ENCODE assay signal across 10 cellular contexts in the genomic region with DNA sequence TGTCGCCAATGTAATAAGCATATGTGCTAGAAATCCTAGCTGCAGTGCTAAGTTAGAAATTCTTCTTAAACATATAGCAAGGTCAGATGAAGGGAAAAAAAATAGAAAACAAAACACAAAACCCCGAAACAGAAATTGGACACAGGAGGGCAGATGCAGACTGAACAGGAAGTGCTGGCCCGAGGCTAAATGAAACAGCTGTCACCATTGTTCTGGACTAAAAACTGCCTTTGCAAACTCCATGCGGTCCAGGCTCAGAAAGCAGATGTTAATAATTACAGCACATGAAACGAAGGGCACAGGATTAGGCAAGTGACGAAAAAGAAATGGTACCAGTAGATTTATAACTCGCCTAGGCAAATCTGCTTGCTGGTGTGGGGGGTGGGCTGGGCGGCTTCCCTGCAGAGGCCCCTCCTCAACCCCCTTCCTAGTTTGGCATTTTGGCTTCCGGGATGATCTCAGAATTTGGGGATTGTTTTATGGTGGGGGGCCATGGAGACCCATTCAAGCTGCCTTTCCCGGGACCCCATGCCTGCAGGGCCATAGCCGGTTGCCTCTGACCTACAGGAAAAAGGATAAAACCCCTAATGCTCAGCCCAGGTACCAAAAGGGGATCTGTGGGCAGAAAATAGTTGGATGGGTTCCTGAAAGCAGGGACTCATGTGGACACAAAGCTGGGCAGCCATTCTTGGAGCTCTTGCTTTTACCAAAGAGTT. TPM values are rescaled to one million over a fixed set of nuclear protein-coding genes. Genes with fewer than 3 reads are reported as not detected.
A peak's percentile ranks its signal among the peaks of the same experiment; 100 is the strongest.
DNase-seq lines count a peak whose midpoint lies in the region; ATAC-seq and TF ChIP-seq lines count a peak whose summit lies in the region.
"Had no signal": no experiment of that assay in that cellular context is flagged by ENCODE, and none has a peak within 500 bp of the region (broad histone marks: within the 10 kb centered on the region; RNA-seq: fewer than 3 reads in every experiment).

No MANE protein-coding gene starts in this region.

- H3K36me3 ChIP-seq in WERI-Rb-1, result no peaks in the 10 kb centered on the region

- no peak overlapping the region; the same call in 1 of the 2 replicates for H3K4me3 ChIP-seq in AG10803 (ENCODE audit: low read length)
- H3K4me3 ChIP-seq in WERI-Rb-1 (ENCODE audit: low read depth, low read length), result no peak overlapping the region

- ATAC-seq in GM19397 (IDR thresholded peaks at IDR 0.05; ENCODE audit: unreplicated experiment) (peak; percentile 78), HG03432 (IDR thresholded peaks at IDR 0.05; ENCODE audit: unreplicated experiment) (peak; percentile 93)

- no peak overlapping the region for H3K27ac ChIP-seq in WERI-Rb-1

- no peaks in the 10 kb centered on the region for H3K36me3 Mint-ChIP-seq in brain
- H3K36me3 Mint-ChIP-seq: CD4-positive, CD25-positive, alpha-beta regulatory T cell had no signal

- no peak for TF ChIP-seq POLR2A in erythroblast (IDR thresholded peaks at IDR 0.05; ENCODE audit: low read length)

- DNase-seq in AG10803 (ENCODE audit: low read depth) (peak; percentile 86), erythroblast (lab: John Stamatoyannopoulos, UW) (no peak), DMS79 (lab: John Stamatoyannopoulos, UW) (no peak), WERI-Rb-1 (no peak), putamen (ENCODE audit: low spot score) (no peak)
- DNase-seq: CD4-positive, CD25-positive, alpha-beta regulatory T cell; kidney glomerular epithelial cell had no signal

- peak overlapping the region in 4 of 5 experiments; percentile 32 to 62 (median 51) for H3K4me3 Mint-ChIP-seq in brain
- H3K4me3 Mint-ChIP-seq: CD4-positive, CD25-positive, alpha-beta regulatory T cell had no signal

- H3K27me3 ChIP-seq in WERI-Rb-1 (ENCODE audit: insufficient read depth, low read depth, severe bottlenecking), result peaks cover 86% of the 10 kb centered on the region

- H3K4me1 Mint-ChIP-seq in brain, result peaks cover 21% of the 10 kb centered on the region
- H3K4me1 Mint-ChIP-seq: CD4-positive, CD25-positive, alpha-beta regulatory T cell had no signal

- peak overlapping the region in 4 of 5 experiments; percentile 17 to 75 (median 56) for H3K27ac Mint-ChIP-seq in brain

- H3K9me3 ChIP-seq in WERI-Rb-1 (ENCODE audit: severe bottlenecking), result no peaks in the 10 kb centered on the region

- TF ChIP-seq CTCF in AG10803 (conservative IDR thresholded peaks at IDR 0.05; ENCODE audit: low read length) (peak; percentile 27; the same call in 1 of the 2 replicates), brain (conservative IDR thresholded peaks at IDR 0.05) (no peak), WERI-Rb-1 (IDR thresholded peaks at IDR 0.05; ENCODE audit: low read depth, low read length) (no peak)

- H3K27me3 Mint-ChIP-seq in brain, result peaks cover 24% of the 10 kb centered on the region

- H3K9me3 Mint-ChIP-seq in brain, result peaks cover 0 to 3% (median 0%) of the 10 kb centered on the region in 5 experiments
- H3K9me3 Mint-ChIP-seq: CD4-positive, CD25-positive, alpha-beta regulatory T cell had no signal

RNA-seq across cellular contexts. Expression of gene EMX2, which starts 39.2 kb away (rescaled TPM):
- 11.4 TPM for polyA plus RNA-seq in brain (ENCODE audit: insufficient read depth, low read depth, low replicate concordance)
- polyA plus RNA-seq: CD4-positive, CD25-positive, alpha-beta regulatory T cell had no signal
